In genomic region chr18:75752864-75753263, GRCh38 we compare ENCODE assay signal across 20 cellular contexts.
"Had no signal": no experiment of that assay in that cellular context is flagged by ENCODE, and none has a peak within 500 bp of the region (broad histone marks: within the 10 kb centered on the region; RNA-seq: fewer than 3 reads in every experiment).

No MANE protein-coding gene starts in this region.

- H3K4me3 ChIP-seq: ascending aorta, heart left ventricle, left ventricle myocardium inferior, pancreas, right lobe of liver, smooth muscle cell, thoracic aorta had no signal

- H3K27me3 ChIP-seq: ascending aorta, heart left ventricle, neutrophil, pancreas, right lobe of liver had no signal

- H3K4me1 ChIP-seq: ascending aorta, heart left ventricle, left ventricle myocardium inferior, pancreas, right lobe of liver had no signal

- DNase-seq: activated CD4-positive, alpha-beta T cell treated with anti-CD3 and anti-CD28 coated beads for 1 hour; activated CD8-positive, alpha-beta memory T cell treated with anti-CD3 and anti-CD28 coated beads for 24 hours; activated CD8-positive, alpha-beta memory T cell treated with anti-CD3 and anti-CD28 coated beads, Interleukin-2, amount 50 U/mL, for 48 hours; activated effector memory CD4-positive, alpha-beta T cell treated with anti-CD3 and anti-CD28 coated beads, Interleukin-2, amount 50 U/mL, for 16 hours; activated naive CD4-positive, alpha-beta T cell treated with anti-CD3 and anti-CD28 coated beads, Interleukin-2, amount 50 U/mL, for 16 hours; activated T-cell treated with anti-CD3 and anti-CD28 coated beads, Interleukin-2, amount 50 U/mL, for 48 hours; cortex of kidney; erythroblast; heart left ventricle; left ventricle myocardium inferior; naive thymus-derived CD8-positive, alpha-beta T cell; pancreas; right lobe of liver; stimulated activated CD4-positive, alpha-beta T cell treated with anti-CD3 and anti-CD28 coated beads, Interleukin-4, amount 100 ng/mL, for 1 hour; T-helper 2 cell had no signal

- H3K36me3 ChIP-seq: ascending aorta, heart left ventricle, left ventricle myocardium inferior, neutrophil, pancreas, right lobe of liver, thoracic aorta had no signal

- H3K4me2 ChIP-seq: smooth muscle cell had no signal

- ATAC-seq: naive thymus-derived CD8-positive, alpha-beta T cell; pancreas had no signal

- H3K27ac ChIP-seq: ascending aorta, heart left ventricle, left ventricle myocardium inferior, neutrophil, pancreas, right lobe of liver, thoracic aorta, VCaP had no signal

- H3K9me3 ChIP-seq: ascending aorta, heart left ventricle, left ventricle myocardium inferior, neutrophil, pancreas, right lobe of liver, thoracic aorta had no signal
